In the genomic region with DNA sequence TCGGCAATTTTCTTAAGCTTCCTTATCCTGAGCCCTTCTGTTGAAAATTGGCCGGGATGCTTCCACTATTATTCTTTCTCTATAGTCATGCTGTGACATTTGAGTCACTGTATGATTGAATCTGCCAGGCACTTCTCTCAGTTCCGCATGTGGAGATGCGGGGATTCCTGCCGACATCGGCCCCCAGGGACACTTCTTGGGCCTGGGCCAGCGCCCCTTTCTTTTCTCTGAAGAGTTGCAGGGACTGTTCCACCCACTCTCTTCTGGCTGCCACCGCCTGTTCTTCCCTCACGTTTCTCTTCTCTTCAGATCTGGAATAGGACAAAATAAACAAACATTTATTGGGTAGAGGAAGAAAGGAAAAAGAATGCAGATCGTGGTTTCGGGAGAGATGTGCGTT, we compare ENCODE assay signal across 16 cellular contexts.
A peak's percentile ranks its signal among the peaks of the same experiment; 100 is the strongest.
DNase-seq lines count a peak whose midpoint lies in the region; TF ChIP-seq lines count a peak whose summit lies in the region.
"Had no signal": no experiment of that assay in that cellular context is flagged by ENCODE, and none has a peak within 500 bp of the region (broad histone marks: within the 10 kb centered on the region; RNA-seq: fewer than 3 reads in every experiment).

No MANE protein-coding gene starts in this region.

- no peak for TF ChIP-seq POLR2A in erythroblast (IDR thresholded peaks at IDR 0.05; ENCODE audit: low read length)

- DNase-seq in NCI-H2107 treated with DMSO at 0.1 percent for 48 hours (lab: John Stamatoyannopoulos, UW; ENCODE audit: unreplicated experiment), result peak; percentile 11
- no peak for DNase-seq in NCI-H2107 (lab: John Stamatoyannopoulos, UW)
- DNase-seq in NCI-H69 (lab: John Stamatoyannopoulos, UW), result peak; percentile 82
- DNase-seq in coronary artery (ENCODE audit: low spot score), result no peak
- DNase-seq in smooth muscle cell of the brain vasculature (ENCODE audit: low read depth, low spot score), result peak; percentile 57
- DNase-seq in NCI-H2029 treated with DMSO at 0.1 percent for 48 hours (lab: John Stamatoyannopoulos, UW), result no peak
- no peak for DNase-seq in erythroblast (lab: John Stamatoyannopoulos, UW)
- DNase-seq in dedifferentiated amniotic fluid mesenchymal stem cell (ENCODE audit: extremely low spot score), result no peak
- DNase-seq: activated CD8-positive, alpha-beta memory T cell treated with anti-CD3 and anti-CD28 coated beads, Interleukin-2, amount 50 U/mL, for 4 hours; activated naive CD8-positive, alpha-beta T cell treated with anti-CD3 and anti-CD28 coated beads, Interleukin-2, amount 10 ng/mL, durations not matched to agents 7 days and 5 days; colonic mucosa; immature natural killer cell; SIG-M5; stimulated activated CD4-positive, alpha-beta T cell treated with anti-CD3 and anti-CD28 coated beads, Interleukin-2, amount 100 ng/mL, for 24 hours; WERI-Rb-1 had no signal

- H3K4me3 ChIP-seq in coronary artery, result peak overlapping the region; percentile 56
- H3K4me3 ChIP-seq: colonic mucosa, prostate gland had no signal

- no peak for TF ChIP-seq CTCF in coronary artery (IDR thresholded peaks at IDR 0.05)

- H3K27ac ChIP-seq in coronary artery, result no peak overlapping the region
- H3K27ac ChIP-seq: colonic mucosa, prostate gland, WERI-Rb-1 had no signal

Comparison
In these comparisons a context has a peak if more than half of its experiments do, and no peak if none do; other contexts are left out.
1. DNase-seq: peak in NCI-H2107 treated with DMSO at 0.1 percent for 48 hours (single experiment), NCI-H69 (single experiment) and smooth muscle cell of the brain vasculature (single experiment); none in NCI-H2107 (single experiment), coronary artery (single experiment), NCI-H2029 treated with DMSO at 0.1 percent for 48 hours (single experiment), erythroblast (0 of 2) and dedifferentiated amniotic fluid mesenchymal stem cell (single experiment).